ENCODE assay signal across 27 cellular contexts in genomic region chr17:18229771-18230170, GRCh38. TPM values are rescaled to one million over a fixed set of nuclear protein-coding genes. Genes with fewer than 3 reads are reported as not detected.
DNase-seq lines count a peak whose midpoint lies in the region; ATAC-seq and TF ChIP-seq lines count a peak whose summit lies in the region.
"Had no signal": no experiment of that assay in that cellular context is flagged by ENCODE, and none has a peak within 500 bp of the region (broad histone marks: within the 10 kb centered on the region; RNA-seq: fewer than 3 reads in every experiment).

No MANE protein-coding gene starts in this region.

- H3K4me3 ChIP-seq in heart left ventricle, result no peak overlapping the region
- H3K4me3 ChIP-seq in neuronal stem cell (ENCODE audit: low read length in 2 of 2), result no peak overlapping the region
- H3K4me3 ChIP-seq: K562, SJSA1 had no signal

- H3K36me3 Mint-ChIP-seq in glutamatergic neuron (ENCODE audit: unreplicated experiment), result no peaks in the 10 kb centered on the region

- H2BK12ac ChIP-seq in neuronal stem cell (ENCODE audit: low read length), result peak overlapping the region; percentile 100

- no peak overlapping the region for H2AFZ ChIP-seq in neuronal stem cell (ENCODE audit: low read length)

- no peak overlapping the region for H3K4ac ChIP-seq in neuronal stem cell (ENCODE audit: low read length)

- 92 to 100% (median 93%) methylated on average over 1 to 7 of the region's 7 CpGs for WGBS in heart left ventricle, 4 donors
- WGBS in neuronal stem cell (ENCODE audit: extremely low coverage in 2 of 2, insufficient read length in 2 of 2, insufficient replicate concordance in 1 of 2), 2 donors, result no CpG with 5 or more reads among the region's 7 CpGs

- H3K27ac Mint-ChIP-seq in glutamatergic neuron (ENCODE audit: unreplicated experiment), result peak overlapping the region; percentile 55
- H3K27ac Mint-ChIP-seq: B cell; CD8-positive, alpha-beta T cell had no signal

- peak overlapping the region; percentile 100 for H2BK15ac ChIP-seq in neuronal stem cell (ENCODE audit: low read length)

- peak overlapping the region; percentile 100 for H2BK5ac ChIP-seq in neuronal stem cell (ENCODE audit: low read length)

- peaks cover 29% of the 10 kb centered on the region for H3K4me1 Mint-ChIP-seq in glutamatergic neuron (ENCODE audit: low read depth, unreplicated experiment)

- peaks cover 0 to 17% (median 12%) of the 10 kb centered on the region in 12 donors for H3K4me1 ChIP-seq in heart left ventricle
- H3K4me1 ChIP-seq in neuronal stem cell (ENCODE audit: control insufficient read depth in 2 of 2, insufficient read depth in 1 of 2, low read depth in 1 of 2, low read length in 2 of 2), result peaks cover 47 to 51% of the 10 kb centered on the region in 2 donors

- TF ChIP-seq POLR2A in heart left ventricle (IDR thresholded peaks at IDR 0.05), result no peak

- H3K23ac ChIP-seq in neuronal stem cell (ENCODE audit: low read depth, low read length, poor library complexity), result peak overlapping the region; percentile 8

- H2BK120ac ChIP-seq in neuronal stem cell (ENCODE audit: low read depth, low read length), result peak overlapping the region; percentile 91

- peaks cover 6% of the 10 kb centered on the region for H3K27me3 Mint-ChIP-seq in glutamatergic neuron (ENCODE audit: unreplicated experiment)
- H3K27me3 Mint-ChIP-seq: B cell had no signal

- peaks cover 12% of the 10 kb centered on the region for H3K9me3 Mint-ChIP-seq in glutamatergic neuron (ENCODE audit: unreplicated experiment)
- H3K9me3 Mint-ChIP-seq: CD8-positive, alpha-beta T cell had no signal

- no peak overlapping the region for H3K14ac ChIP-seq in neuronal stem cell (ENCODE audit: low read length)

- TF ChIP-seq CTCF in heart left ventricle (IDR thresholded peaks at IDR 0.05) (no peak), glutamatergic neuron (IDR thresholded peaks at IDR 0.05; ENCODE audit: partially characterized antibody, unreplicated experiment) (no peak), GM13976 (IDR thresholded peaks at IDR 0.05; ENCODE audit: borderline replicate concordance, control extremely low read depth, extremely low read depth, insufficient read depth, missing control alignments) (no peak)

- in situ Hi-C loops in GM13976 (cut with MboI; ENCODE audit: low sequenced_read_pairs, unreplicated experiment), result no loop called here

- no peak overlapping the region for H3K4me2 ChIP-seq in neuronal stem cell (ENCODE audit: insufficient read depth, low read length, poor library complexity, severe bottlenecking)

- H3K36me3 ChIP-seq in heart left ventricle, result peaks cover 0 to 28% (median 8%) of the 10 kb centered on the region in 9 donors
- peaks cover 26 to 30% of the 10 kb centered on the region in 2 donors for H3K36me3 ChIP-seq in neuronal stem cell (replicated peaks in 1 of 2; ENCODE audit: control insufficient read depth in 2 of 2, insufficient read depth in 2 of 2, low read length in 2 of 2)

- H3K27me3 ChIP-seq in heart left ventricle (no peaks in the 10 kb centered on the region), neuronal stem cell (ENCODE audit: control insufficient read depth in 3 of 3, insufficient read depth in 3 of 3, low read depth in 1 of 3, low read length in 3 of 3) (no peaks in the 10 kb centered on the region)
- H3K27me3 ChIP-seq: SJSA1 had no signal

- H4K8ac ChIP-seq in neuronal stem cell (ENCODE audit: low read depth, low read length), result no peak overlapping the region

- peak overlapping the region; percentile 30 for H3K4me3 Mint-ChIP-seq in glutamatergic neuron (ENCODE audit: unreplicated experiment)
- H3K4me3 Mint-ChIP-seq: B cell; CD8-positive, alpha-beta T cell had no signal

- DNase-seq in Right ventricle myocardium inferior (ENCODE audit: missing footprints), result peak; percentile 58
- DNase-seq in heart left ventricle, result no peak
- DNase-seq in glutamatergic neuron, result no peak
- DNase-seq in neuronal stem cell (ENCODE audit: low spot score), result no peak
- DNase-seq in GM13976 (ENCODE audit: low spot score), result no peak
- no peak for DNase-seq in effector CD8-positive, alpha-beta T cell (lab: John Stamatoyannopoulos, UW)
- DNase-seq: CD8-positive, alpha-beta T cell; DMS 273 treated with DMSO at 0.1 percent for 48 hours; DMS79; EL; GDM1; HCEC 1CT; Kasumi-1; NCI-H1092 treated with DMSO at 0.1 percent for 48 hours; NCI-H1436 treated with DMSO at 0.1 percent for 48 hours; NCI-H187 treated with DMSO at 0.1 percent for 48 hours; NCI-H2107; NCI-H774; NK-92 treated with Interleukin-12 subunit alpha and Interleukin-12 subunit beta, amount 100 ng/mL, for 24 hours; PC-3; Right ventricle myocardium superior had no signal

- H3K27ac ChIP-seq in heart left ventricle (no peak overlapping the region), neuronal stem cell (replicated peaks; ENCODE audit: low read length) (peak overlapping the region; percentile 76)
- H3K27ac ChIP-seq: 22Rv1, C4-2B, SJSA1 had no signal

- H3K9ac ChIP-seq in neuronal stem cell (ENCODE audit: low read depth, low read length, poor library complexity), result peak overlapping the region; percentile 50

- intact Hi-C loops in Right ventricle myocardium inferior (cut with DNase I) (no loop called here), heart left ventricle (cut with DNase I) (loop anchor here in 2 of 10 donors (10.0 kb wide), 1 partner anchor 85 kb away; the partner anchor contains the start of genes SMCR8 (in 2 of the 2) and TOP3A (in 2 of the 2))

- peak overlapping the region; percentile 100 for H3K18ac ChIP-seq in neuronal stem cell (ENCODE audit: low read length)

- H4K91ac ChIP-seq in neuronal stem cell (ENCODE audit: low read depth, low read length, poor library complexity), result no peak overlapping the region

- no peaks in the 10 kb centered on the region for H3K9me3 ChIP-seq in heart left ventricle
- H3K9me3 ChIP-seq in neuronal stem cell (replicated peaks in 1 of 2; ENCODE audit: control insufficient read depth in 2 of 2, insufficient read depth in 1 of 2, low read depth in 1 of 2, low read length in 2 of 2), result no peaks in the 10 kb centered on the region
- H3K9me3 ChIP-seq: SJSA1 had no signal

- ATAC-seq in Right ventricle myocardium inferior (no peak), heart left ventricle (no peak), HG02884 (IDR thresholded peaks at IDR 0.05; ENCODE audit: unreplicated experiment) (no peak)
- ATAC-seq: CD8-positive, alpha-beta T cell; K562; PC-3 had no signal

- H3K79me1 ChIP-seq in neuronal stem cell (ENCODE audit: low read depth, low read length), result peaks cover 51% of the 10 kb centered on the region

- peak overlapping the region; percentile 99 for H2AK5ac ChIP-seq in neuronal stem cell (ENCODE audit: low read depth, low read length)

RNA-seq across cellular contexts. Expression of gene LLGL1, which starts 4.3 kb away (rescaled TPM):
- total RNA-seq in Right ventricle myocardium inferior (8.4 TPM), heart left ventricle (10 to 100 TPM in 5 of 9 donors, 1 to 10 TPM in 4; 6.8 to 20.7 (median 10.8) TPM), glutamatergic neuron (ENCODE audit: unreplicated experiment) (84.6 TPM)
- polyA plus RNA-seq in heart left ventricle, result 1 to 10 TPM; 5.3 to 8.9 TPM
- 72.8 TPM for polyA plus RNA-seq in neuronal stem cell (2013, experiment 1 of 2)
- 73.5 TPM for polyA plus RNA-seq in neuronal stem cell (2013, experiment 2 of 2)

RNA-seq across cellular contexts. Expression of gene FLII, which starts 28.8 kb away (rescaled TPM):
- total RNA-seq in Right ventricle myocardium inferior (299 TPM), heart left ventricle (100 to 1,000 TPM; 218 to 535 (median 307) TPM), glutamatergic neuron (ENCODE audit: unreplicated experiment) (203 TPM)
- 100 to 1,000 TPM; 321 to 364 TPM for polyA plus RNA-seq in heart left ventricle
- polyA plus RNA-seq in neuronal stem cell (2013, experiment 1 of 2), result 127 TPM
- 124 TPM for polyA plus RNA-seq in neuronal stem cell (2013, experiment 2 of 2)

RNA-seq across cellular contexts. Expression of gene MIEF2, which starts 30.7 kb away (rescaled TPM):
- 31.3 TPM for total RNA-seq in Right ventricle myocardium inferior
- 10 to 100 TPM; 23.2 to 46.9 (median 26.7) TPM for total RNA-seq in heart left ventricle
- polyA plus RNA-seq in heart left ventricle, result 10 to 100 TPM; 18.8 to 27.4 TPM
- total RNA-seq in glutamatergic neuron (ENCODE audit: unreplicated experiment), result 7.4 TPM
- 4.4 TPM for polyA plus RNA-seq in neuronal stem cell (2013, experiment 1 of 2)
- 4.6 TPM for polyA plus RNA-seq in neuronal stem cell (2013, experiment 2 of 2)

RNA-seq across cellular contexts. Expression of gene ALKBH5, which starts 46.1 kb away (rescaled TPM):
- total RNA-seq in Right ventricle myocardium inferior (183 TPM), heart left ventricle (100 to 1,000 TPM; 147 to 233 (median 198) TPM), glutamatergic neuron (ENCODE audit: unreplicated experiment) (62.7 TPM)
- 100 to 1,000 TPM in 1 of 2 donors, 10 to 100 TPM in 1; 89.2 to 122 TPM for polyA plus RNA-seq in heart left ventricle
- 74.3 TPM for polyA plus RNA-seq in neuronal stem cell (2013, experiment 1 of 2)
- polyA plus RNA-seq in neuronal stem cell (2013, experiment 2 of 2), result 79.4 TPM
